ENCODE assay signal across 1 cellular context in the genomic region with DNA sequence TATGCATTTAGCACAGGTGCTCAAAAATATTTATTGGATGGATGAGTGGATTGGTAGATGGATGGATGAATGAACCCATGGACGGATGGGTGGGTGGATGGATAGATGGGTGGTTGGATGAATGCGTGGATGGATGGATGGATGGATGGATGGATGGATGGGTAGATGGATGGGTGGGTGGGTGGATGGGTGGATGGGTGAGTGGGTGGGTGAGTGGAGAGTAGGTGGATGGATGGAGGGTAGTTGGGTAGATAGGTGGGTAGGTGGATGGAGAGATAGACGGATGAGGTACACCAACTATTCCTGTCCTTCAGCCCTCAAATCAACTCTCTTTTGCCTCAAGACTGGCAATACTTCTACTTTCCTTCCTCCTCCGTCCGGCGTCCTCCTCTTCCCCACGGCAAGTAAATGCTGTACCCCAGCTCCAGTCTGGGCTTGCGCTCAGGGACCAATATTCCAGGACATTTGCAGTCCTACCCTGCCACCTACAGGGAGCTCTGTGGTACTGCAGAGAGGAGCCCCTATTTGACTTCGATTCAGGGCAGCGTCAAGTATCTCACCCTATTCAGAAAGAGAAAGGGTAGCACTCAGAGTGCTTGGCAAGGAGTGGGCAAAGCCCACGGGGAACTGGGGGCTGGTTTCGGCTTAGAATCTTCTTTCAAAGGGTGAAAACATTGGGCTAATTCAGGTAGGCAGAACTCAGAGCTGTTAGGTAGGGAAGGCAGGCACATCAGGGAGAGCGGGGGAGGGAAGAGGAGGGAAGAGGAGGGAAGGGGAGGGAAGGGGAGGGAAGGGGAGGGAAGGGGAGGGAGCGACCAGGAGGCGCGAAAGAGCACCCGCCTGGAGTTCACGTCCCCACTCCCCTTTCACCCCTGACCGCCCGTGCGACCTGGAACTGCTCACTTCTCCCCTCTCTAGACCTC.
TF ChIP-seq lines count a peak whose summit lies in the region.

No MANE protein-coding gene starts in this region.

TF ChIP-seq in GM12878, 131 proteins besides CTCF, POLR2A, EP300 and RAD21 (continued from another document):
- TF ChIP-seq SMC3 (IDR thresholded peaks at IDR 0.05; ENCODE audit: borderline replicate concordance, low read length), result 0 out of 2 replicates have a peak, but pooled peaks have one; percentile 19
